Comparison of ENCODE assay signal across 17 cellular contexts in genomic region chr15:96350321-96350720, GRCh38. TPM values are rescaled to one million over a fixed set of nuclear protein-coding genes. Genes with fewer than 3 reads are reported as not detected.
DNase-seq lines count a peak whose midpoint lies in the region; TF ChIP-seq lines count a peak whose summit lies in the region.
"Had no signal": no experiment of that assay in that cellular context is flagged by ENCODE, and none has a peak within 500 bp of the region (broad histone marks: within the 10 kb centered on the region; RNA-seq: fewer than 3 reads in every experiment).

No MANE protein-coding gene starts in this region.

- TF ChIP-seq EP300 in sigmoid colon (IDR thresholded peaks at IDR 0.05): no peak

- no peaks in the 10 kb centered on the region for H3K36me3 ChIP-seq in GM23248 (ENCODE audit: low read depth)
- H3K36me3 ChIP-seq in sigmoid colon: no peaks in the 10 kb centered on the region
- no peaks in the 10 kb centered on the region for H3K36me3 ChIP-seq in Karpas-422 (ENCODE audit: insufficient read depth, low read length)

- TF ChIP-seq CTCF in chondrocyte (IDR thresholded peaks at IDR 0.05): no peak
- TF ChIP-seq CTCF in sigmoid colon (IDR thresholded peaks at IDR 0.05): no peak
- TF ChIP-seq CTCF in CD14-positive monocyte (IDR thresholded peaks at IDR 0.05): no peak

- H3K4me3 ChIP-seq in GM23248: no peak overlapping the region
- H3K4me3 ChIP-seq in sigmoid colon: no peak overlapping the region
- H3K4me3 ChIP-seq in Karpas-422 (ENCODE audit: low read length): no peak overlapping the region

- H3K79me2 ChIP-seq in GM23248 (ENCODE audit: insufficient read depth) (peaks cover 66% of the 10 kb centered on the region), Karpas-422 (ENCODE audit: low read length) (no peaks in the 10 kb centered on the region)

- H3K9ac ChIP-seq in GM23248 (peak overlapping the region; percentile 36; the same call in 1 of the 2 replicates), Karpas-422 (ENCODE audit: low read length) (no peak overlapping the region)

- peaks cover 2% of the 10 kb centered on the region for H3K36me3 Mint-ChIP-seq in chondrocyte (ENCODE audit: low read depth)
- H3K36me3 Mint-ChIP-seq in CD14-positive monocyte: peaks cover 0 to 4% of the 10 kb centered on the region in 2 donors
- H3K36me3 Mint-ChIP-seq: WTC11 had no signal

- H3K4me3 Mint-ChIP-seq in chondrocyte (ENCODE audit: unreplicated experiment): no peak overlapping the region
- peak overlapping the region in 1 of 2 donors; percentile 63 for H3K4me3 Mint-ChIP-seq in CD14-positive monocyte
- H3K4me3 Mint-ChIP-seq: activated T-helper 1 cell treated with anti-CD3 and anti-CD28 coated beads, Interleukin-12 subunit alpha, Interleukin-12 subunit beta, Interleukin-2, Interleukin-4 antibody, amounts not matched to agents 30 ng/mL and 10 ng/mL and 1 ng/mL, durations not matched to agents 14 hours and 24 hours and 36 hours; WTC11 had no signal

- 70 to 76% methylated on average over 4 of the region's 4 CpGs for WGBS in GM23248 (ENCODE audit: low coverage in 1 of 2, low lambda C conversion rate in 2 of 2, missing lambda C conversion rate in 2 of 2), 2 experiments
- WGBS in sigmoid colon, 2 donors: 36 to 78% methylated on average over 4 of the region's 4 CpGs

- no peaks in the 10 kb centered on the region for H3K27me3 ChIP-seq in GM23248 (replicated peaks; ENCODE audit: insufficient read depth)
- H3K27me3 ChIP-seq in sigmoid colon: no peaks in the 10 kb centered on the region
- no peaks in the 10 kb centered on the region for H3K27me3 ChIP-seq in Karpas-422 (ENCODE audit: low read length)

- H3K27ac ChIP-seq in GM23248 (peak overlapping the region; percentile 38), sigmoid colon (peak overlapping the region; percentile 86 to 97 (median 94)), Karpas-422 (ENCODE audit: low read length) (no peak overlapping the region)
- H3K27ac ChIP-seq: RWPE1 had no signal

- H2AFZ ChIP-seq in GM23248: peak overlapping the region; percentile 56
- H2AFZ ChIP-seq in Karpas-422 (ENCODE audit: low read length): no peak overlapping the region

- in situ Hi-C loops in GM23248 (cut with MboI): loop anchor here (25.0 kb wide), 2 partner anchors 887 to 1688 kb away; no protein-coding TSS in a partner anchor

- DNase-seq in GM23248 (no peak), chondrocyte (ENCODE audit: low spot score) (no peak), lung microvascular endothelial cell (ENCODE audit: low read depth in 2 of 2) (peak; percentile 40 to 51), sigmoid colon (no peak), Karpas-422 (no peak), CD14-positive monocyte (ENCODE audit: low spot score) (no peak), RPMI8226 (no peak)
- no peak for DNase-seq in activated CD4-positive, alpha-beta T cell treated with anti-CD3 and anti-CD28 coated beads, Interleukin-2, amount 50 U/mL, for 1 hour
- DNase-seq: EL; KBM-7; NCI-H1105 treated with DMSO at 0.1 percent for 48 hours; NCI-H2171 treated with DMSO at 0.1 percent for 48 hours; stimulated activated naive CD4-positive, alpha-beta T cell treated with Interleukin-2 at 50 U/mL for 16 hours had no signal

- H3K9me2 ChIP-seq in GM23248 (ENCODE audit: insufficient read depth) (no peaks in the 10 kb centered on the region), Karpas-422 (replicated peaks; ENCODE audit: insufficient read depth, low read length) (no peaks in the 10 kb centered on the region)

- H3K4me1 ChIP-seq in GM23248 (ENCODE audit: insufficient read depth): peaks cover 41% of the 10 kb centered on the region
- H3K4me1 ChIP-seq in sigmoid colon: peaks cover 0 to 45% (median 32%) of the 10 kb centered on the region in 4 donors
- H3K4me1 ChIP-seq in Karpas-422 (ENCODE audit: low read length): no peaks in the 10 kb centered on the region

- H3K4me1 Mint-ChIP-seq in chondrocyte (ENCODE audit: low read depth) (peaks cover 78% of the 10 kb centered on the region), CD14-positive monocyte (peaks cover 26% of the 10 kb centered on the region)

- H3K27ac Mint-ChIP-seq in chondrocyte (ENCODE audit: unreplicated experiment) (peak overlapping the region; percentile 52), CD14-positive monocyte (no peak overlapping the region)
- H3K27ac Mint-ChIP-seq: activated T-helper 1 cell treated with anti-CD3 and anti-CD28 coated beads, Interleukin-12 subunit alpha, Interleukin-12 subunit beta, Interleukin-2, Interleukin-4 antibody, amounts not matched to agents 30 ng/mL and 10 ng/mL and 1 ng/mL, durations not matched to agents 14 hours and 24 hours and 36 hours; WTC11 had no signal

- no peaks in the 10 kb centered on the region for H3K27me3 Mint-ChIP-seq in chondrocyte (ENCODE audit: low read depth)
- peaks cover 0 to 86% (median 40%) of the 10 kb centered on the region in 3 donors for H3K27me3 Mint-ChIP-seq in CD14-positive monocyte (ENCODE audit: low read depth in 3 of 3)

- H3K9me3 Mint-ChIP-seq in chondrocyte (ENCODE audit: low read depth): no peaks in the 10 kb centered on the region
- H3K9me3 Mint-ChIP-seq in CD14-positive monocyte: peaks cover 0 to 36% (median 13%) of the 10 kb centered on the region in 7 donors
- H3K9me3 Mint-ChIP-seq: activated T-helper 1 cell treated with anti-CD3 and anti-CD28 coated beads, Interleukin-12 subunit alpha, Interleukin-12 subunit beta, Interleukin-2, Interleukin-4 antibody, amounts not matched to agents 30 ng/mL and 10 ng/mL and 1 ng/mL, durations not matched to agents 14 hours and 24 hours and 36 hours; WTC11 had no signal

- TF ChIP-seq POLR2A in sigmoid colon (IDR thresholded peaks at IDR 0.05): no peak

- intact Hi-C loops in sigmoid colon (cut with DNase I) (no loop called here), CD14-positive monocyte (cut with micrococcal nuclease) (loop anchor here (10.0 kb wide), 1 partner anchor 884 kb away; no protein-coding TSS in a partner anchor)

- H3K9me3 ChIP-seq in GM23248 (ENCODE audit: low read depth) (no peaks in the 10 kb centered on the region), sigmoid colon (no peaks in the 10 kb centered on the region), Karpas-422 (ENCODE audit: low read length) (peaks cover 5% of the 10 kb centered on the region)

- peak overlapping the region; percentile 34 for H3K4me2 ChIP-seq in GM23248 (ENCODE audit: unreplicated experiment)
- no peak overlapping the region for H3K4me2 ChIP-seq in Karpas-422 (ENCODE audit: low read depth, low read length, poor library complexity, severe bottlenecking)

- H4K20me1 ChIP-seq in GM23248 (ENCODE audit: insufficient read depth) (no peaks in the 10 kb centered on the region), Karpas-422 (ENCODE audit: insufficient read depth, low read depth, low read length) (no peaks in the 10 kb centered on the region)

- H3F3A ChIP-seq in GM23248 (ENCODE audit: insufficient read depth): peaks cover 44% of the 10 kb centered on the region

RNA-seq across cellular contexts. Expression of gene NR2F2, which starts 19.8 kb away (rescaled TPM):
- total RNA-seq in GM23248 (2014; rRNA removed; shearing (Covaris generic)): 5.9 and 7.3 TPM in 2 replicates
- 23.8 and 25.1 TPM in 2 replicates for polyA plus RNA-seq in GM23248 (2016; fragmentation: Nextera tagmentation; extraction: Ambion mirVana)
- 151 to 169 TPM (median 167 TPM) in 3 replicates for total RNA-seq in chondrocyte
- total RNA-seq in lung microvascular endothelial cell: 17.4 and 25.0 TPM in 2 replicates
- 10 to 100 TPM; 24.0 to 47.9 (median 31.0) TPM for total RNA-seq in sigmoid colon
- 10 to 100 TPM; 12.6 to 20.0 (median 12.9) TPM for polyA plus RNA-seq in sigmoid colon
- not detected in 2 replicates for total RNA-seq in Karpas-422 (2014; rRNA removed; shearing (Covaris generic); ENCODE audit: low replicate concordance)
- not detected for polyA plus RNA-seq in CD14-positive monocyte
- total RNA-seq: activated T-helper 1 cell treated with anti-CD3 and anti-CD28 coated beads, Interleukin-12 subunit alpha, Interleukin-12 subunit beta, Interleukin-2, Interleukin-4 antibody, amounts not matched to agents 30 ng/mL and 10 ng/mL and 1 ng/mL, durations not matched to agents 14 hours and 24 hours and 36 hours; T-helper 1 cell treated with Interleukin-12 subunit alpha and Interleukin-12 subunit beta and Interleukin-4 antibody, amounts not matched to agents 30 ng/mL and 1 ng/mL, for 36 hours had no signal

Comparison
In these comparisons a context has a peak if more than half of its experiments do, and no peak if none do; other contexts are left out.
1. DNase-seq: peak in lung microvascular endothelial cell (2 of 2); none in GM23248 (single experiment), chondrocyte (single experiment), sigmoid colon (single experiment), Karpas-422 (single experiment), CD14-positive monocyte (single experiment), activated CD4-positive, alpha-beta T cell treated with anti-CD3 and anti-CD28 coated beads, Interleukin-2, amount 50 U/mL, for 1 hour (single experiment) and RPMI8226 (single experiment).